8 cellular contexts compared by ENCODE assay signal in genomic region chr9:62799851-62800371, GRCh38.
DNase-seq lines count a peak whose midpoint lies in the region; ATAC-seq and TF ChIP-seq lines count a peak whose summit lies in the region.
"Not testable (repeated sequence)": the region's sequence is repeated elsewhere in the genome, so short reads cannot be mapped to it uniquely, and the experiment has no call there.

No MANE protein-coding gene starts in this region.

- H3K36me3 ChIP-seq in GM06990 (ENCODE audit: control insufficient read depth, insufficient read depth, low read length); HUES64 (ENCODE audit: insufficient read depth, low read length); breast epithelium; upper lobe of right lung: not testable (repeated sequence)

- H3K27ac Mint-ChIP-seq in activated CD4-positive, alpha-beta memory T cell treated with anti-CD3 and anti-CD28 coated beads, Interleukin-2, amount 10 ng/mL, durations not matched to agents 7 days and 5 days, result peak overlapping the region; percentile 55

- H3K27me3 ChIP-seq in GM06990 (replicated peaks; ENCODE audit: control insufficient read depth, insufficient read depth, low read length), result not testable (repeated sequence)
- peaks cover 63% of the 10 kb centered on the region for H3K27me3 ChIP-seq in HUES64 (ENCODE audit: insufficient read depth, low read length)
- peaks cover 20 to 37% of the 10 kb centered on the region in 2 donors for H3K27me3 ChIP-seq in breast epithelium
- peaks cover 54% of the 10 kb centered on the region for H3K27me3 ChIP-seq in upper lobe of right lung

- not testable (repeated sequence) for H3K27ac ChIP-seq in HUES64 (ENCODE audit: low read depth, low read length)
- H3K27ac ChIP-seq in breast epithelium (peak overlapping the region in 1 of 2 donors; percentile 16), upper lobe of right lung (peak overlapping the region; percentile 76)

- H3K9me3 ChIP-seq in HUES64 (ENCODE audit: insufficient read depth, low read depth, low read length); breast epithelium; upper lobe of right lung: not testable (repeated sequence)

- not testable (repeated sequence) for H3K9me3 Mint-ChIP-seq in activated CD4-positive, alpha-beta memory T cell treated with anti-CD3 and anti-CD28 coated beads, Interleukin-2, amount 10 ng/mL, durations not matched to agents 7 days and 5 days

- H3K4me3 ChIP-seq in GM06990 (replicated peaks; ENCODE audit: low read depth, low read length) (peak overlapping the region; percentile 88), HUES64 (ENCODE audit: low read length) (peak overlapping the region; percentile 48), breast epithelium (peak overlapping the region; percentile 31 to 71 (median 49)), retinal pigment epithelial cell (ENCODE audit: low read length) (peak overlapping the region; percentile 36), upper lobe of right lung (peak overlapping the region; percentile 56)

- H3K4me1 Mint-ChIP-seq in activated CD4-positive, alpha-beta memory T cell treated with anti-CD3 and anti-CD28 coated beads, Interleukin-2, amount 10 ng/mL, durations not matched to agents 7 days and 5 days, result peaks cover 33% of the 10 kb centered on the region

- H3K27me3 Mint-ChIP-seq in activated CD4-positive, alpha-beta memory T cell treated with anti-CD3 and anti-CD28 coated beads, Interleukin-2, amount 10 ng/mL, durations not matched to agents 7 days and 5 days, result peaks cover 46% of the 10 kb centered on the region

- WGBS in HUES64, result 4% methylated on average over 36 of the region's 36 CpGs

- CTCF ChIA-PET in activated CD4-positive, alpha-beta memory T cell treated with anti-CD3 and anti-CD28 coated beads, Interleukin-2, amount 10 ng/mL, durations not matched to agents 7 days and 5 days (lab: Charles Lee), result interaction anchor here (1.0 to 1.8 kb wide), 2 partner anchors 1017 kb away, joined by 4 to 10 read pairs; no protein-coding TSS in a partner anchor

- peak overlapping the region; percentile 75 for H3K4me3 Mint-ChIP-seq in activated CD4-positive, alpha-beta memory T cell treated with anti-CD3 and anti-CD28 coated beads, Interleukin-2, amount 10 ng/mL, durations not matched to agents 7 days and 5 days

- not testable (repeated sequence) for H3K9ac ChIP-seq in HUES64 (ENCODE audit: low read depth, low read length)

- H3K36me3 Mint-ChIP-seq in activated CD4-positive, alpha-beta memory T cell treated with anti-CD3 and anti-CD28 coated beads, Interleukin-2, amount 10 ng/mL, durations not matched to agents 7 days and 5 days (ENCODE audit: low read depth), result peaks cover 15% of the 10 kb centered on the region

- not testable (repeated sequence) for H3K4me1 ChIP-seq in HUES64 (ENCODE audit: insufficient read depth, low read length)
- peaks cover 3 to 11% of the 10 kb centered on the region in 2 donors for H3K4me1 ChIP-seq in breast epithelium
- peaks cover 10% of the 10 kb centered on the region for H3K4me1 ChIP-seq in upper lobe of right lung

- peak; percentile 67 for DNase-seq in GM06990 (ENCODE audit: extremely low read depth, insufficient read length)
- not testable (repeated sequence) for DNase-seq in activated CD4-positive, alpha-beta memory T cell treated with anti-CD3 and anti-CD28 coated beads, Interleukin-2, amount 10 ng/mL, durations not matched to agents 7 days and 5 days; breast epithelium (ENCODE audit: low spot score in 2 of 2); retinal pigment epithelial cell (ENCODE audit: low read depth)
- peak; percentile 87 for DNase-seq in Right ventricle myocardium inferior (ENCODE audit: missing footprints)
- DNase-seq in lung microvascular endothelial cell (ENCODE audit: low read depth in 2 of 2), result peak; percentile 19 to 50
- DNase-seq in upper lobe of right lung, result peak; percentile 84

- not testable (repeated sequence) for TF ChIP-seq POLR2A in breast epithelium (IDR thresholded peaks at IDR 0.05)

- not testable (repeated sequence) for TF ChIP-seq CTCF in GM06990 (IDR thresholded peaks at IDR 0.05; ENCODE audit: insufficient read depth, low read length, poor library complexity, severe bottlenecking); breast epithelium (IDR thresholded peaks at IDR 0.05); retinal pigment epithelial cell (conservative IDR thresholded peaks at IDR 0.05; ENCODE audit: low read depth, low read length); upper lobe of right lung (IDR thresholded peaks at IDR 0.05)

- not testable (repeated sequence) for ATAC-seq in Right ventricle myocardium inferior
- ATAC-seq in upper lobe of right lung, result peak; percentile 8

- POLR2A ChIA-PET in activated CD4-positive, alpha-beta memory T cell treated with anti-CD3 and anti-CD28 coated beads, Interleukin-2, amount 10 ng/mL, durations not matched to agents 7 days and 5 days (lab: Charles Lee), result interaction anchor here (2.2 kb wide), 1 partner anchor 1017 kb away, joined by 13 read pairs; no protein-coding TSS in a partner anchor

- intact Hi-C loops in breast epithelium (cut with DNase I; ENCODE audit: low total_unique reads); Right ventricle myocardium inferior (cut with DNase I); upper lobe of right lung (cut with DNase I): not testable (repeated sequence)

Comparison
In these comparisons a context has a peak if more than half of its experiments do, and no peak if none do; other contexts are left out.
1. H3K4me3 ChIP-seq: peak in every context shown above with its lines; median percentile 88 in GM06990; 56 in upper lobe of right lung; 49 in breast epithelium; 48 in HUES64; 36 in retinal pigment epithelial cell.